23 cellular contexts compared by ENCODE assay signal in genomic region chr21:15240846-15241245, GRCh38.
DNase-seq lines count a peak whose midpoint lies in the region; ATAC-seq and TF ChIP-seq lines count a peak whose summit lies in the region.
"Had no signal": no experiment of that assay in that cellular context is flagged by ENCODE, and none has a peak within 500 bp of the region (broad histone marks: within the 10 kb centered on the region; RNA-seq: fewer than 3 reads in every experiment).

No MANE protein-coding gene starts in this region.

- H3K79me2 ChIP-seq in mammary epithelial cell (ENCODE audit: insufficient read depth, low read length): no peaks in the 10 kb centered on the region

- H3K36me3 ChIP-seq in mammary epithelial cell (ENCODE audit: insufficient read depth, low read length): no peaks in the 10 kb centered on the region

- peaks cover 27% of the 10 kb centered on the region for H3K4me1 ChIP-seq in mammary epithelial cell (ENCODE audit: insufficient read depth, low read length)

- H3K4me2 ChIP-seq in mammary epithelial cell (ENCODE audit: insufficient read depth, low read depth, low read length): no peak overlapping the region

- H2AFZ ChIP-seq in mammary epithelial cell (ENCODE audit: low read depth, low read length): peak overlapping the region; percentile 12

- no peak for DNase-seq in mammary epithelial cell
- no peak for DNase-seq in MCF 10A (ENCODE audit: unreplicated experiment)
- peak; percentile 69 for DNase-seq in fibroblast of gingiva (ENCODE audit: low read depth)
- DNase-seq in activated CD4-positive, alpha-beta T cell treated with anti-CD3 and anti-CD28 coated beads, Interleukin-2, amount 10 ng/mL, durations not matched to agents 7 days and 5 days: no peak
- no peak for DNase-seq in NCI-H82 (lab: John Stamatoyannopoulos, UW)
- DNase-seq in activated naive CD4-positive, alpha-beta T cell treated with anti-CD3 and anti-CD28 coated beads, Interleukin-2, amount 10 ng/mL, durations not matched to agents 7 days and 5 days: no peak
- DNase-seq: 8988T; AML-193; C1 segment of cervical spinal cord; Calu3; CD8-positive, alpha-beta T cell; DMS53; GDM1; Kasumi-1; MM.1S; NCI-H1048; NCI-H1417 treated with DMSO at 0.1 percent for 48 hours; NCI-H187; NCI-H446; PC-3; Right ventricle myocardium superior had no signal

- no peak for ATAC-seq in GM21360 (IDR thresholded peaks at IDR 0.05; ENCODE audit: unreplicated experiment)
- ATAC-seq: CD8-positive, alpha-beta T cell; PC-3 had no signal

- H3K4me1 Mint-ChIP-seq in MCF 10A (ENCODE audit: insufficient read depth, unreplicated experiment) (peaks cover 11% of the 10 kb centered on the region), nephron (peaks cover 45% of the 10 kb centered on the region)
- no peaks in the 10 kb centered on the region for H3K4me1 Mint-ChIP-seq in activated CD4-positive, alpha-beta T cell treated with anti-CD3 and anti-CD28 coated beads, Interleukin-2, amount 10 ng/mL, durations not matched to agents 7 days and 5 days
- no peaks in the 10 kb centered on the region for H3K4me1 Mint-ChIP-seq in activated naive CD4-positive, alpha-beta T cell treated with anti-CD3 and anti-CD28 coated beads, Interleukin-2, amount 10 ng/mL, durations not matched to agents 7 days and 5 days

- no peaks in the 10 kb centered on the region for H3K9me3 Mint-ChIP-seq in MCF 10A (ENCODE audit: unreplicated experiment)
- H3K9me3 Mint-ChIP-seq in nephron: no peaks in the 10 kb centered on the region
- H3K9me3 Mint-ChIP-seq in activated CD4-positive, alpha-beta T cell treated with anti-CD3 and anti-CD28 coated beads, Interleukin-2, amount 10 ng/mL, durations not matched to agents 7 days and 5 days: no peaks in the 10 kb centered on the region
- no peaks in the 10 kb centered on the region for H3K9me3 Mint-ChIP-seq in activated naive CD4-positive, alpha-beta T cell treated with anti-CD3 and anti-CD28 coated beads, Interleukin-2, amount 10 ng/mL, durations not matched to agents 7 days and 5 days
- H3K9me3 Mint-ChIP-seq: CD8-positive, alpha-beta T cell had no signal

- POLR2A ChIA-PET in MCF 10A (lab: Yijun Ruan, JAX): interaction anchor here (0.6 to 2.5 kb wide), 2 partner anchors 17 to 499 kb away, joined by 3 to 16 read pairs; no protein-coding TSS in a partner anchor
- POLR2A ChIA-PET in activated CD4-positive, alpha-beta T cell treated with anti-CD3 and anti-CD28 coated beads, Interleukin-2, amount 10 ng/mL, durations not matched to agents 7 days and 5 days (lab: Charles Lee): no interaction called here

- CTCF ChIA-PET in mammary epithelial cell (lab: Charles Lee; ENCODE audit: low non-redundant PET) (no interaction called here), MCF 10A (lab: Yijun Ruan, JAX) (interaction anchor here (0.6 to 0.9 kb wide), 2 partner anchors 9 to 474 kb away, joined by 3 read pairs; no protein-coding TSS in a partner anchor)
- CTCF ChIA-PET in activated CD4-positive, alpha-beta T cell treated with anti-CD3 and anti-CD28 coated beads, Interleukin-2, amount 10 ng/mL, durations not matched to agents 7 days and 5 days (lab: Charles Lee): no interaction called here
- CTCF ChIA-PET in activated naive CD4-positive, alpha-beta T cell treated with anti-CD3 and anti-CD28 coated beads, Interleukin-2, amount 10 ng/mL, durations not matched to agents 7 days and 5 days (lab: Charles Lee): no interaction called here

- H4K20me1 ChIP-seq in mammary epithelial cell (ENCODE audit: insufficient read depth, low read length): no peaks in the 10 kb centered on the region

- H3K27me3 Mint-ChIP-seq in MCF 10A (ENCODE audit: insufficient read depth, unreplicated experiment) (no peaks in the 10 kb centered on the region), nephron (ENCODE audit: low read depth) (no peaks in the 10 kb centered on the region)
- no peaks in the 10 kb centered on the region for H3K27me3 Mint-ChIP-seq in activated CD4-positive, alpha-beta T cell treated with anti-CD3 and anti-CD28 coated beads, Interleukin-2, amount 10 ng/mL, durations not matched to agents 7 days and 5 days
- H3K27me3 Mint-ChIP-seq in activated naive CD4-positive, alpha-beta T cell treated with anti-CD3 and anti-CD28 coated beads, Interleukin-2, amount 10 ng/mL, durations not matched to agents 7 days and 5 days: no peaks in the 10 kb centered on the region

- no peak overlapping the region for H3K9ac ChIP-seq in mammary epithelial cell (ENCODE audit: insufficient read depth, low read length)

- H3K27ac ChIP-seq in mammary epithelial cell (ENCODE audit: insufficient read depth, low read depth, low read length): no peak overlapping the region

- dilution Hi-C loops in mammary epithelial cell (cut with HindIII; ENCODE audit: low sequenced_read_pairs): no loop called here

- H3K4me3 ChIP-seq in mammary epithelial cell (replicated peaks in 1 of 3; ENCODE audit: insufficient read depth in 1 of 3, low read depth in 2 of 3, low read length in 3 of 3): no peak overlapping the region

- no peak for TF ChIP-seq CTCF in mammary epithelial cell (conservative IDR thresholded peaks at IDR 0.05 in 1 of 2, IDR thresholded peaks at IDR 0.05 in 1 of 2; ENCODE audit: extremely low read depth in 1 of 2, insufficient read depth in 1 of 2, low read depth in 1 of 2, low read length in 2 of 2)
- no peak for TF ChIP-seq CTCF in MCF 10A (IDR thresholded peaks at IDR 0.05; ENCODE audit: unreplicated experiment)
- TF ChIP-seq CTCF in nephron (IDR thresholded peaks at IDR 0.05; ENCODE audit: unreplicated experiment in 3 of 3): no peak

- in situ Hi-C loops in mammary epithelial cell (cut with MboI; ENCODE audit: low sequenced_read_pairs in 2 of 2): loop anchor here (10.0 kb wide), 2 partner anchors 234 to 244 kb away; no protein-coding TSS in a partner anchor

- 20% methylated on average over 2 of the region's 2 CpGs for WGBS in mammary epithelial cell (ENCODE audit: low coverage, missing lambda C conversion rate)

- intact Hi-C loops in mammary epithelial cell (cut with micrococcal nuclease): no loop called here
- intact Hi-C loops in MCF 10A (cut with micrococcal nuclease): no loop called here

- no peak overlapping the region for H3K27ac Mint-ChIP-seq in MCF 10A (ENCODE audit: low read depth, unreplicated experiment)
- peak overlapping the region; percentile 59 to 80 (median 77) for H3K27ac Mint-ChIP-seq in nephron
- no peak overlapping the region for H3K27ac Mint-ChIP-seq in activated CD4-positive, alpha-beta T cell treated with anti-CD3 and anti-CD28 coated beads, Interleukin-2, amount 10 ng/mL, durations not matched to agents 7 days and 5 days
- no peak overlapping the region for H3K27ac Mint-ChIP-seq in activated naive CD4-positive, alpha-beta T cell treated with anti-CD3 and anti-CD28 coated beads, Interleukin-2, amount 10 ng/mL, durations not matched to agents 7 days and 5 days
- H3K27ac Mint-ChIP-seq: CD8-positive, alpha-beta T cell had no signal

- no peaks in the 10 kb centered on the region for H3K27me3 ChIP-seq in mammary epithelial cell (ENCODE audit: insufficient read depth, low read length)

- H3K36me3 Mint-ChIP-seq in MCF 10A (ENCODE audit: insufficient read depth, unreplicated experiment) (no peaks in the 10 kb centered on the region), nephron (ENCODE audit: low read depth) (no peaks in the 10 kb centered on the region)
- no peaks in the 10 kb centered on the region for H3K36me3 Mint-ChIP-seq in activated CD4-positive, alpha-beta T cell treated with anti-CD3 and anti-CD28 coated beads, Interleukin-2, amount 10 ng/mL, durations not matched to agents 7 days and 5 days (ENCODE audit: low read depth)
- no peaks in the 10 kb centered on the region for H3K36me3 Mint-ChIP-seq in activated naive CD4-positive, alpha-beta T cell treated with anti-CD3 and anti-CD28 coated beads, Interleukin-2, amount 10 ng/mL, durations not matched to agents 7 days and 5 days
- H3K36me3 Mint-ChIP-seq: CD8-positive, alpha-beta T cell had no signal

- BruUV-seq in mammary epithelial cell (replicated peaks; lab: Mats Ljungman, UMichigan): no TSS peak
- no TSS peak for BruUV-seq in MCF 10A (replicated peaks; lab: Mats Ljungman, UMichigan)

- no peaks in the 10 kb centered on the region for H3K9me3 ChIP-seq in mammary epithelial cell (replicated peaks; ENCODE audit: insufficient read depth, low read length)

- H3K4me3 Mint-ChIP-seq in MCF 10A (ENCODE audit: unreplicated experiment): no peak overlapping the region
- no peak overlapping the region for H3K4me3 Mint-ChIP-seq in nephron
- no peak overlapping the region for H3K4me3 Mint-ChIP-seq in activated CD4-positive, alpha-beta T cell treated with anti-CD3 and anti-CD28 coated beads, Interleukin-2, amount 10 ng/mL, durations not matched to agents 7 days and 5 days
- no peak overlapping the region for H3K4me3 Mint-ChIP-seq in activated naive CD4-positive, alpha-beta T cell treated with anti-CD3 and anti-CD28 coated beads, Interleukin-2, amount 10 ng/mL, durations not matched to agents 7 days and 5 days
- H3K4me3 Mint-ChIP-seq: CD8-positive, alpha-beta T cell had no signal

Comparison
In these comparisons a context has a peak if more than half of its experiments do, and no peak if none do; other contexts are left out.
1. H3K27ac Mint-ChIP-seq: peak in nephron (3 of 3); none in MCF 10A (single experiment), activated CD4-positive, alpha-beta T cell treated with anti-CD3 and anti-CD28 coated beads, Interleukin-2, amount 10 ng/mL, durations not matched to agents 7 days and 5 days (single experiment) and activated naive CD4-positive, alpha-beta T cell treated with anti-CD3 and anti-CD28 coated beads, Interleukin-2, amount 10 ng/mL, durations not matched to agents 7 days and 5 days (single experiment).